Comparison of ENCODE assay signal across 8 cellular contexts in genomic region chr1:52053862-52054261, GRCh38. TPM values are rescaled to one million over a fixed set of nuclear protein-coding genes. Genes with fewer than 3 reads are reported as not detected.
DNase-seq lines count a peak whose midpoint lies in the region; ATAC-seq and TF ChIP-seq lines count a peak whose summit lies in the region.

No MANE protein-coding gene starts in this region.

- H3K9me3 ChIP-seq in A673 (ENCODE audit: low read depth, low read length, poor library complexity, severe bottlenecking) = no peaks in the 10 kb centered on the region
- H3K9me3 ChIP-seq in HAP-1 = no peaks in the 10 kb centered on the region
- no peaks in the 10 kb centered on the region for H3K9me3 ChIP-seq in mesodermal cell (ENCODE audit: control insufficient read depth, low read length)

- TF ChIP-seq CTCF in A673 (conservative IDR thresholded peaks at IDR 0.05; ENCODE audit: low read depth, low read length) (no peak), astrocyte of the cerebellum (IDR thresholded peaks at IDR 0.05; ENCODE audit: low read depth, low read length, missing control alignments) (no peak)

- H3K27me3 ChIP-seq in A673 (replicated peaks; ENCODE audit: insufficient read depth, low read depth, low read length, poor library complexity) = no peaks in the 10 kb centered on the region
- no peaks in the 10 kb centered on the region for H3K27me3 ChIP-seq in HAP-1 (ENCODE audit: low read depth)

- CTCF ChIA-PET in A673 (lab: Charles Lee) = no interaction called here

- POLR2A ChIA-PET in A673 (lab: Charles Lee; ENCODE audit: low non-redundant PET) = interaction anchor here (0.6 kb wide), 1 partner anchor 585 kb away, joined by 6 read pairs; no protein-coding TSS in a partner anchor

- H3K4me3 ChIP-seq in A673 (ENCODE audit: low read depth, low read length, poor library complexity, severe bottlenecking) = peak overlapping the region; percentile 80
- peak overlapping the region; percentile 90 for H3K4me3 ChIP-seq in HAP-1
- peak overlapping the region; percentile 66 for H3K4me3 ChIP-seq in astrocyte of the cerebellum (ENCODE audit: low read depth, low read length)
- H3K4me3 ChIP-seq in mesodermal cell (ENCODE audit: extremely low read depth, insufficient read depth, low read length, poor library complexity, severe bottlenecking) = peak overlapping the region; percentile 93

- no peaks in the 10 kb centered on the region for H3K36me3 ChIP-seq in A673 (ENCODE audit: insufficient read depth, low read length, poor library complexity, severe bottlenecking)
- H3K36me3 ChIP-seq in HAP-1 (replicated peaks) = peaks cover 25% of the 10 kb centered on the region
- peaks cover 37% of the 10 kb centered on the region for H3K36me3 ChIP-seq in mesodermal cell (ENCODE audit: control insufficient read depth, insufficient read depth, low read length)

- intact Hi-C loops in A673 (cut with micrococcal nuclease; ENCODE audit: unreplicated experiment) = no loop called here

- DNase-seq in A673 (ENCODE audit: low spot score) (no peak), HAP-1 (ENCODE audit: low spot score in 2 of 2) (no peak), astrocyte of the cerebellum (ENCODE audit: low read depth) (no peak), NOMO-1 treated with dmso at 0.1 percent for 144 hours (lab: John Stamatoyannopoulos, UW; ENCODE audit: unreplicated experiment) (no peak), NCI-H524 treated with DMSO at 0.1 percent for 48 hours (lab: John Stamatoyannopoulos, UW) (no peak)

- BruUV-seq in A673 (replicated peaks; lab: Mats Ljungman, UMichigan) = no TSS peak

- in situ Hi-C loops in HAP-1 (cut with MboI; ENCODE audit: low sequenced_read_pairs) = no loop called here
- in situ Hi-C loops in astrocyte of the cerebellum (cut with HindIII; ENCODE audit: low sequenced_read_pairs) = no loop called here

- H3K27ac ChIP-seq in A673 (ENCODE audit: low read depth, low read length, poor library complexity, severe bottlenecking) (peak overlapping the region; percentile 92), mesodermal cell (ENCODE audit: low read depth, low read length, severe bottlenecking) (no peak overlapping the region)

- no CpG with 5 or more reads among the region's 1 CpG for WGBS in mesodermal cell (ENCODE audit: insufficient coverage in 2 of 2), 2 experiments

- ATAC-seq in GM18909 (IDR thresholded peaks at IDR 0.05; ENCODE audit: poor library complexity, unreplicated experiment) (no peak), GM19395 (IDR thresholded peaks at IDR 0.05; ENCODE audit: unreplicated experiment) (no peak)

- peaks cover 26% of the 10 kb centered on the region for H3K4me1 ChIP-seq in A673 (ENCODE audit: insufficient read depth, low read length, poor library complexity, severe bottlenecking)
- peaks cover 17% of the 10 kb centered on the region for H3K4me1 ChIP-seq in HAP-1
- peaks cover 3% of the 10 kb centered on the region for H3K4me1 ChIP-seq in mesodermal cell (ENCODE audit: control insufficient read depth, insufficient read depth, low read length, poor library complexity, severe bottlenecking)

RNA-seq across cellular contexts. Expression of gene TXNDC12, which starts 1.1 kb away (rescaled TPM):
- 56.0 and 70.1 TPM in 2 replicates for total RNA-seq in A673 (2021)
- 74.2 TPM for polyA plus RNA-seq in mesodermal cell (2013, experiment 1 of 2)
- 79.5 TPM for polyA plus RNA-seq in mesodermal cell (2013, experiment 2 of 2)

RNA-seq across cellular contexts. Expression of gene BTF3L4, which starts 2.2 kb away (rescaled TPM):
- 84.4 and 87.0 TPM in 2 replicates for total RNA-seq in A673 (2021)
- 79.4 TPM for polyA plus RNA-seq in mesodermal cell (2013, experiment 1 of 2)
- 86.4 TPM for polyA plus RNA-seq in mesodermal cell (2013, experiment 2 of 2)

RNA-seq across cellular contexts. Expression of gene KTI12, which starts 20.3 kb away (rescaled TPM):
- total RNA-seq in A673 (2021) = 12.4 and 17.1 TPM in 2 replicates
- 5.5 TPM for polyA plus RNA-seq in mesodermal cell (2013, experiment 1 of 2)
- polyA plus RNA-seq in mesodermal cell (2013, experiment 2 of 2) = 5.0 TPM
